In genomic region chr4:112288455-112288854, GRCh38 we compare ENCODE assay signal across 11 cellular contexts. TPM values are rescaled to one million over a fixed set of nuclear protein-coding genes. Genes with fewer than 3 reads are reported as not detected.
DNase-seq lines count a peak whose midpoint lies in the region; ATAC-seq, FAIRE-seq and TF ChIP-seq lines count a peak whose summit lies in the region.
"Had no signal": no experiment of that assay in that cellular context is flagged by ENCODE, and none has a peak within 500 bp of the region (broad histone marks: within the 10 kb centered on the region; RNA-seq: fewer than 3 reads in every experiment).

No MANE protein-coding gene starts in this region.

- H3K4me1 ChIP-seq in Karpas-422 (ENCODE audit: low read length) (peaks cover 52% of the 10 kb centered on the region), HepG2 (ENCODE audit: insufficient read depth, low read length) (peaks cover 29% of the 10 kb centered on the region)

- 10% methylated on average over 3 of the region's 3 CpGs for WGBS in HepG2 (ENCODE audit: low lambda C conversion rate)

- no peaks in the 10 kb centered on the region for H4K20me1 ChIP-seq in Karpas-422 (ENCODE audit: insufficient read depth, low read depth, low read length)
- H4K20me1 ChIP-seq in HepG2 (ENCODE audit: insufficient read depth, low read length) = no peaks in the 10 kb centered on the region

- peaks cover 52% of the 10 kb centered on the region for H3K4me1 Mint-ChIP-seq in activated CD4-positive, alpha-beta T cell treated with anti-CD3 and anti-CD28 coated beads for 36 hours
- H3K4me1 Mint-ChIP-seq in neural crest cell = peaks cover 15% of the 10 kb centered on the region

- intact Hi-C loops in activated CD4-positive, alpha-beta T cell treated with anti-CD3 and anti-CD28 coated beads for 36 hours (cut with DNase I, micrococcal nuclease) = loop anchor here (1.0 to 10.0 kb wide), 6 partner anchors 9 to 1476 kb away; partner anchors contain the start of genes ALPK1 (in 1 of the 2), CAMK2D (in 1 of the 2), FAM241A (in 1 of the 2) and LARP7 (in 1 of the 2)
- intact Hi-C loops in HepG2 (cut with micrococcal nuclease; ENCODE audit: unreplicated experiment) = no loop called here

- H2AFZ ChIP-seq in Karpas-422 (ENCODE audit: low read length) (peak overlapping the region; percentile 73; the same call in 1 of the 2 replicates), HepG2 (ENCODE audit: low read length) (no peak overlapping the region)

- FAIRE-seq in HepG2 (lab: Jason Lieb, UNC) = no peak
- FAIRE-seq: A204.1 had no signal

- no peaks in the 10 kb centered on the region for H3K27me3 Mint-ChIP-seq in activated CD4-positive, alpha-beta T cell treated with anti-CD3 and anti-CD28 coated beads for 36 hours
- no peaks in the 10 kb centered on the region for H3K27me3 Mint-ChIP-seq in neural crest cell (ENCODE audit: low read depth)

- no peak for TF ChIP-seq POLR2A in HepG2 (IDR thresholded peaks at IDR 0.05; ENCODE audit: insufficient read depth in 1 of 2, low read depth in 2 of 2, low read length in 2 of 2)

- H3K27me3 ChIP-seq in Karpas-422 (ENCODE audit: low read length) = no peaks in the 10 kb centered on the region
- H3K27me3 ChIP-seq in HepG2 (ENCODE audit: control insufficient read depth in 1 of 2, insufficient read depth in 2 of 2, low read length in 2 of 2) = no peaks in the 10 kb centered on the region; a peak in 2 of 5 replicates
- H3K27me3 ChIP-seq: MG63 had no signal

- POLR2A ChIA-PET in activated CD4-positive, alpha-beta T cell treated with anti-CD3 and anti-CD28 coated beads for 36 hours (lab: Charles Lee) = no interaction called here
- POLR2A ChIA-PET in HepG2 (lab: Yijun Ruan, JAX) = no interaction called here

- no peaks in the 10 kb centered on the region for H3K9me3 ChIP-seq in Karpas-422 (ENCODE audit: low read length)
- no peaks in the 10 kb centered on the region for H3K9me3 ChIP-seq in HepG2 (ENCODE audit: low read length)
- H3K9me3 ChIP-seq: MG63 had no signal

- H3K4me2 ChIP-seq in Karpas-422 (ENCODE audit: low read depth, low read length, poor library complexity, severe bottlenecking) = peak overlapping the region; percentile 93
- H3K4me2 ChIP-seq in HepG2 (ENCODE audit: low read depth, low read length) = no peak overlapping the region

- H3K9me3 Mint-ChIP-seq in activated CD4-positive, alpha-beta T cell treated with anti-CD3 and anti-CD28 coated beads for 36 hours (ENCODE audit: low read depth) = no peaks in the 10 kb centered on the region
- H3K9me3 Mint-ChIP-seq in neural crest cell = no peaks in the 10 kb centered on the region

- peaks cover 34% of the 10 kb centered on the region for H3K79me2 ChIP-seq in Karpas-422 (ENCODE audit: low read length)
- H3K79me2 ChIP-seq in HepG2 (ENCODE audit: insufficient read depth, low read length) = no peaks in the 10 kb centered on the region

- BruUV-seq in HepG2 (replicated peaks; lab: Mats Ljungman, UMichigan) = no TSS peak

- TF ChIP-seq RAD21 in HepG2 (CRISPR knock-in tag; IDR thresholded peaks at IDR 0.05) = no peak

- H3K9ac ChIP-seq in Karpas-422 (ENCODE audit: low read length) (peak overlapping the region; percentile 43), HepG2 (ENCODE audit: insufficient read depth, low read depth, low read length) (no peak overlapping the region)

- H3K36me3 ChIP-seq in Karpas-422 (ENCODE audit: insufficient read depth, low read length) = no peaks in the 10 kb centered on the region
- H3K36me3 ChIP-seq in HepG2 (replicated peaks in 1 of 2; ENCODE audit: control insufficient read depth in 1 of 2, insufficient read depth in 2 of 2, low read length in 2 of 2) = no peaks in the 10 kb centered on the region
- H3K36me3 ChIP-seq: MG63 had no signal

- in situ Hi-C loops in HepG2 (cut with HindIII; ENCODE audit: extremely low pct_ligation_motif_present, low pct_unique_long_range_greater_than_20kb) = no loop called here

- no peak for TF ChIP-seq CTCF in neural crest cell (conservative IDR thresholded peaks at IDR 0.05)
- no peak for TF ChIP-seq CTCF in HepG2 (CRISPR knock-in tag; IDR thresholded peaks at IDR 0.05)

- CTCF ChIA-PET in activated CD4-positive, alpha-beta T cell treated with anti-CD3 and anti-CD28 coated beads for 36 hours (lab: Charles Lee) = interaction anchor here (0.6 to 1.3 kb wide), 3 partner anchors 15 to 25 kb away, joined by 3 to 5 read pairs (median 3); no protein-coding TSS in a partner anchor
- CTCF ChIA-PET in HepG2 (lab: Yijun Ruan, JAX; ENCODE audit: low intra/inter-chr PET ratio, low total read pairs) = no interaction called here

- no peaks in the 10 kb centered on the region for H3K9me2 ChIP-seq in Karpas-422 (replicated peaks; ENCODE audit: insufficient read depth, low read length)

- no peak for DNase-seq in activated CD4-positive, alpha-beta T cell treated with anti-CD3 and anti-CD28 coated beads for 36 hours
- DNase-seq in activated CD4-positive, alpha-beta T cell treated with anti-CD3 and anti-CD28 coated beads, Interleukin-2, amount 50 U/mL, for 48 hours = no peak
- DNase-seq in Karpas-422 (peak; percentile 69), neural crest cell (ENCODE audit: low read depth, low spot score) (no peak), HepG2 (ENCODE audit: low spot score) (no peak), NCI-H1694 treated with DMSO at 0.1 percent for 48 hours (lab: John Stamatoyannopoulos, UW) (no peak)
- DNase-seq: MG63 had no signal

- H3K4me3 ChIP-seq in Karpas-422 (ENCODE audit: low read length) (peak overlapping the region; percentile 39), HepG2 (replicated peaks in 1 of 3; ENCODE audit: insufficient read depth in 1 of 3, low read depth in 2 of 3, low read length in 3 of 3) (no peak overlapping the region)
- H3K4me3 ChIP-seq: MG63 had no signal

- no peak for TF ChIP-seq EP300 in HepG2 (IDR thresholded peaks at IDR 0.05; ENCODE audit: low read depth in 2 of 2, low read length in 2 of 2)
- TF ChIP-seq EP300 in HepG2 (CRISPR knock-in tag; IDR thresholded peaks at IDR 0.05; ENCODE audit: borderline replicate concordance) = no peak

- H3K27ac ChIP-seq in Karpas-422 (ENCODE audit: low read length) = peak overlapping the region; percentile 81
- H3K27ac ChIP-seq in HepG2 (ENCODE audit: extremely low read length, insufficient read depth, low read length) = no peak overlapping the region

- H3K27ac Mint-ChIP-seq in activated CD4-positive, alpha-beta T cell treated with anti-CD3 and anti-CD28 coated beads for 36 hours = peak overlapping the region; percentile 93
- H3K27ac Mint-ChIP-seq in neural crest cell (ENCODE audit: unreplicated experiment) = no peak overlapping the region

- peak overlapping the region; percentile 55 for H3K4me3 Mint-ChIP-seq in activated CD4-positive, alpha-beta T cell treated with anti-CD3 and anti-CD28 coated beads for 36 hours
- H3K4me3 Mint-ChIP-seq in neural crest cell = peak overlapping the region; percentile 31

- peak; percentile 11 for ATAC-seq in activated CD4-positive, alpha-beta T cell treated with anti-CD3 and anti-CD28 coated beads for 36 hours
- ATAC-seq in HG02610 (IDR thresholded peaks at IDR 0.05; ENCODE audit: unreplicated experiment) = peak; percentile 29
- no peak for ATAC-seq in HepG2
- no peak for ATAC-seq in HG02970 (IDR thresholded peaks at IDR 0.05; ENCODE audit: low FRiP score, unreplicated experiment)
- ATAC-seq: Right ventricle myocardium inferior had no signal

- H3K36me3 Mint-ChIP-seq in activated CD4-positive, alpha-beta T cell treated with anti-CD3 and anti-CD28 coated beads for 36 hours (ENCODE audit: low read depth) = peaks cover 20% of the 10 kb centered on the region
- no peaks in the 10 kb centered on the region for H3K36me3 Mint-ChIP-seq in neural crest cell (ENCODE audit: low read depth)

RNA-seq across cellular contexts. Expression of gene TIFA, which starts 2.8 kb away (rescaled TPM):
- 10 to 100 TPM; 41.7 to 54.3 TPM for total RNA-seq in activated CD4-positive, alpha-beta T cell treated with anti-CD3 and anti-CD28 coated beads for 36 hours
- 52.4 and 61.0 TPM in 2 replicates for total RNA-seq in Karpas-422 (2014; rRNA removed; shearing (Covaris generic); ENCODE audit: low replicate concordance)
- total RNA-seq in neural crest cell = 8.8 and 9.7 TPM in 2 replicates
- total RNA-seq in HepG2 (2016; rRNA removed; fragmentation: Illumina TruSeq; extraction: Trizol) = 8.5 and 13.7 TPM in 2 replicates
- 1.8 and 2.6 TPM in 2 replicates for total RNA-seq in HepG2 (2016; cell fraction: cytosol; rRNA removed; fragmentation: Illumina TruSeq; extraction: Trizol; ENCODE audit: low read depth)
- 9.1 and 14.5 TPM in 2 replicates for total RNA-seq in HepG2 (2016; cell fraction: insoluble cytoplasmic fraction; rRNA removed; fragmentation: Illumina TruSeq; extraction: Trizol)
- total RNA-seq in HepG2 (2016; cell fraction: membrane; rRNA removed; fragmentation: Illumina TruSeq; extraction: Trizol) = 7.0 and 9.0 TPM in 2 replicates
- total RNA-seq in HepG2 (2016; cell fraction: nucleus; rRNA removed; fragmentation: Illumina TruSeq; extraction: Trizol) = 5.7 and 5.9 TPM in 2 replicates
- polyA plus RNA-seq in HepG2 (2011; rRNA removed) = 2.6 and 2.9 TPM in 2 replicates
- 1.5 and 1.7 TPM in 2 replicates for polyA plus RNA-seq in HepG2 (2011; cell fraction: cytosol; rRNA removed)
- polyA plus RNA-seq in HepG2 (2011; cell fraction: nucleus; rRNA removed) = 0.35 and 0.57 TPM in 2 replicates
- polyA plus RNA-seq in HepG2 (2012) = 3.3 and 6.0 TPM in 2 replicates
- polyA plus RNA-seq in HepG2 (2016; cell fraction: cytosol; fragmentation: Illumina TruSeq; extraction: Trizol; ENCODE audit: low read depth) = 1.5 and 1.7 TPM in 2 replicates
- polyA plus RNA-seq in HepG2 (2016; cell fraction: insoluble cytoplasmic fraction; fragmentation: Illumina TruSeq; extraction: Trizol; ENCODE audit: low read depth) = 11.1 and 15.7 TPM in 2 replicates
- polyA plus RNA-seq in HepG2 (2016; cell fraction: membrane; fragmentation: Illumina TruSeq; extraction: Trizol; ENCODE audit: low read depth) = 2.8 and 3.1 TPM in 2 replicates
- 4.0 and 7.8 TPM in 2 replicates for polyA plus RNA-seq in HepG2 (2016; cell fraction: nucleus; fragmentation: Illumina TruSeq; extraction: Trizol; ENCODE audit: insufficient read depth, low read depth)
- 2.2 and 3.3 TPM in 2 replicates for polyA minus RNA-seq in HepG2 (2011; rRNA and poly(A)+ RNA removed; ENCODE audit: low replicate concordance)
- polyA minus RNA-seq in HepG2 (2011; cell fraction: cytosol; rRNA and poly(A)+ RNA removed) = 2.3 and 2.6 TPM in 2 replicates
- polyA minus RNA-seq in HepG2 (2011; cell fraction: nucleus; rRNA and poly(A)+ RNA removed) = 2.1 and 4.0 TPM in 2 replicates

RNA-seq across cellular contexts. Expression of gene ALPK1, which starts 8.7 kb away (rescaled TPM):
- 10 to 100 TPM; 23.2 to 24.3 TPM for total RNA-seq in activated CD4-positive, alpha-beta T cell treated with anti-CD3 and anti-CD28 coated beads for 36 hours
- total RNA-seq in Karpas-422 (2014; rRNA removed; shearing (Covaris generic); ENCODE audit: low replicate concordance) = 17.0 and 32.4 TPM in 2 replicates
- total RNA-seq in neural crest cell = 0.68 and 1.3 TPM in 2 replicates
- 1.3 and 1.5 TPM in 2 replicates for total RNA-seq in HepG2 (2016; rRNA removed; fragmentation: Illumina TruSeq; extraction: Trizol)
- total RNA-seq in HepG2 (2016; cell fraction: cytosol; rRNA removed; fragmentation: Illumina TruSeq; extraction: Trizol; ENCODE audit: low read depth) = 0.71 TPM in 1 of 2 replicates, not detected in the other
- total RNA-seq in HepG2 (2016; cell fraction: insoluble cytoplasmic fraction; rRNA removed; fragmentation: Illumina TruSeq; extraction: Trizol) = 1.1 and 1.5 TPM in 2 replicates
- total RNA-seq in HepG2 (2016; cell fraction: membrane; rRNA removed; fragmentation: Illumina TruSeq; extraction: Trizol) = 0.37 and 1.0 TPM in 2 replicates
- 2.9 and 4.0 TPM in 2 replicates for total RNA-seq in HepG2 (2016; cell fraction: nucleus; rRNA removed; fragmentation: Illumina TruSeq; extraction: Trizol)
- 0.61 and 0.89 TPM in 2 replicates for polyA plus RNA-seq in HepG2 (2011; rRNA removed)
- 0.31 and 0.38 TPM in 2 replicates for polyA plus RNA-seq in HepG2 (2011; cell fraction: cytosol; rRNA removed)
- polyA plus RNA-seq in HepG2 (2011; cell fraction: nucleus; rRNA removed) = 1.4 and 1.9 TPM in 2 replicates
- 0.63 and 0.75 TPM in 2 replicates for polyA plus RNA-seq in HepG2 (2012)
- 0.11 and 0.27 TPM in 2 replicates for polyA plus RNA-seq in HepG2 (2016; cell fraction: cytosol; fragmentation: Illumina TruSeq; extraction: Trizol; ENCODE audit: low read depth)
- polyA plus RNA-seq in HepG2 (2016; cell fraction: insoluble cytoplasmic fraction; fragmentation: Illumina TruSeq; extraction: Trizol; ENCODE audit: low read depth) = 1.4 and 1.7 TPM in 2 replicates
- 0.23 and 0.29 TPM in 2 replicates for polyA plus RNA-seq in HepG2 (2016; cell fraction: membrane; fragmentation: Illumina TruSeq; extraction: Trizol; ENCODE audit: low read depth)
- polyA plus RNA-seq in HepG2 (2016; cell fraction: nucleus; fragmentation: Illumina TruSeq; extraction: Trizol; ENCODE audit: insufficient read depth, low read depth) = 2.0 and 2.4 TPM in 2 replicates
- polyA minus RNA-seq in HepG2 (2011; rRNA and poly(A)+ RNA removed; ENCODE audit: low replicate concordance) = 0.46 and 5.3 TPM in 2 replicates
- 0.49 TPM in 1 of 2 replicates, not detected in the other for polyA minus RNA-seq in HepG2 (2011; cell fraction: cytosol; rRNA and poly(A)+ RNA removed)
- 7.2 and 8.0 TPM in 2 replicates for polyA minus RNA-seq in HepG2 (2011; cell fraction: nucleus; rRNA and poly(A)+ RNA removed)

RNA-seq across cellular contexts. Expression of gene AP1AR, which starts 56.9 kb away (rescaled TPM):
- 10 to 100 TPM; 15.8 to 16.5 TPM for total RNA-seq in activated CD4-positive, alpha-beta T cell treated with anti-CD3 and anti-CD28 coated beads for 36 hours
- total RNA-seq in Karpas-422 (2014; rRNA removed; shearing (Covaris generic); ENCODE audit: low replicate concordance) = 29.7 and 34.5 TPM in 2 replicates
- total RNA-seq in neural crest cell (24.3 and 28.3 TPM in 2 replicates), HepG2 (2016; rRNA removed; fragmentation: Illumina TruSeq; extraction: Trizol) (39.9 and 43.5 TPM in 2 replicates)
- total RNA-seq in HepG2 (2016; cell fraction: cytosol; rRNA removed; fragmentation: Illumina TruSeq; extraction: Trizol; ENCODE audit: low read depth) = 9.9 and 12.4 TPM in 2 replicates
- 37.3 and 48.0 TPM in 2 replicates for total RNA-seq in HepG2 (2016; cell fraction: insoluble cytoplasmic fraction; rRNA removed; fragmentation: Illumina TruSeq; extraction: Trizol)
- 32.1 and 34.9 TPM in 2 replicates for total RNA-seq in HepG2 (2016; cell fraction: membrane; rRNA removed; fragmentation: Illumina TruSeq; extraction: Trizol)
- total RNA-seq in HepG2 (2016; cell fraction: nucleus; rRNA removed; fragmentation: Illumina TruSeq; extraction: Trizol) = 36.3 and 37.1 TPM in 2 replicates
- polyA plus RNA-seq in HepG2 (2011; rRNA removed) = 18.7 and 24.9 TPM in 2 replicates
- 9.4 and 12.4 TPM in 2 replicates for polyA plus RNA-seq in HepG2 (2011; cell fraction: cytosol; rRNA removed)
- polyA plus RNA-seq in HepG2 (2011; cell fraction: nucleus; rRNA removed) = 16.5 and 18.1 TPM in 2 replicates
- polyA plus RNA-seq in HepG2 (2012) = 34.5 and 45.9 TPM in 2 replicates
- 5.6 and 9.0 TPM in 2 replicates for polyA plus RNA-seq in HepG2 (2016; cell fraction: cytosol; fragmentation: Illumina TruSeq; extraction: Trizol; ENCODE audit: low read depth)
- 42.9 and 47.4 TPM in 2 replicates for polyA plus RNA-seq in HepG2 (2016; cell fraction: insoluble cytoplasmic fraction; fragmentation: Illumina TruSeq; extraction: Trizol; ENCODE audit: low read depth)
- 18.8 and 22.4 TPM in 2 replicates for polyA plus RNA-seq in HepG2 (2016; cell fraction: membrane; fragmentation: Illumina TruSeq; extraction: Trizol; ENCODE audit: low read depth)
- polyA plus RNA-seq in HepG2 (2016; cell fraction: nucleus; fragmentation: Illumina TruSeq; extraction: Trizol; ENCODE audit: insufficient read depth, low read depth) = 47.3 and 50.7 TPM in 2 replicates
- polyA minus RNA-seq in HepG2 (2011; rRNA and poly(A)+ RNA removed; ENCODE audit: low replicate concordance) = 2.5 and 22.2 TPM in 2 replicates
- 30.6 and 31.0 TPM in 2 replicates for polyA minus RNA-seq in HepG2 (2011; cell fraction: cytosol; rRNA and poly(A)+ RNA removed)
- polyA minus RNA-seq in HepG2 (2011; cell fraction: nucleus; rRNA and poly(A)+ RNA removed) = 47.1 and 50.7 TPM in 2 replicates

Comparison
In these comparisons a context has a peak if more than half of its experiments do, and no peak if none do; other contexts are left out.
1. ATAC-seq: peak in activated CD4-positive, alpha-beta T cell treated with anti-CD3 and anti-CD28 coated beads for 36 hours (single experiment) and HG02610 (single experiment); none in HepG2 (single experiment) and HG02970 (single experiment).